ENCODE assay signal across 18 cellular contexts in genomic region chr6:147654103-147654845, GRCh38.
"Had no signal": no experiment of that assay in that cellular context is flagged by ENCODE, and none has a peak within 500 bp of the region (broad histone marks: within the 10 kb centered on the region; RNA-seq: fewer than 3 reads in every experiment).

No MANE protein-coding gene starts in this region.

- ATAC-seq: activated CD8-positive, alpha-beta T cell treated with anti-CD3 and anti-CD28 coated beads for 36 hours; mucosa of descending colon; naive thymus-derived CD4-positive, alpha-beta T cell; pancreas; stimulated activated naive B cell treated with anti-CD40 and anti-IgM and Interleukin-4, amounts not matched to agents 10 μg/mL and 1 μg/mL and 100 μg/mL, for 72 hours; upper lobe of right lung had no signal

- DNase-seq: activated CD4-positive, alpha-beta T cell treated with anti-CD3 and anti-CD28 coated beads, Interleukin-2, amount 10 ng/mL, durations not matched to agents 24 days and 14 days; activated CD8-positive, alpha-beta T cell treated with anti-CD3 and anti-CD28 coated beads for 36 hours; activated naive CD4-positive, alpha-beta T cell treated with Interleukin-2 at 50 U/mL for 16 hours; activated naive CD8-positive, alpha-beta T cell treated with anti-CD3 and anti-CD28 coated beads, Interleukin-2, amount 10 ng/mL, durations not matched to agents 7 days and 5 days; activated T-cell treated with anti-CD3 and anti-CD28 coated beads, Interleukin-2, amount 50 U/mL, for 1 hour; endodermal cell; head of caudate nucleus; mesenchymal stem cell; mucosa of descending colon; naive thymus-derived CD4-positive, alpha-beta T cell; pancreas; sigmoid colon; stimulated activated naive B cell treated with anti-CD40 and anti-IgM and Interleukin-4, amounts not matched to agents 10 μg/mL and 1 μg/mL and 100 μg/mL, for 72 hours; T1000; upper lobe of right lung had no signal

- H3K36me3 ChIP-seq: breast epithelium, pancreas, sigmoid colon, thoracic aorta, upper lobe of right lung had no signal

- H3K27ac ChIP-seq: breast epithelium, epithelial cell of prostate, pancreas, sigmoid colon, thoracic aorta, upper lobe of right lung had no signal

- H3K4me3 ChIP-seq: breast epithelium, mucosa of descending colon, pancreas, sigmoid colon, thoracic aorta, upper lobe of right lung had no signal

- H3K4me1 ChIP-seq: breast epithelium, pancreas, sigmoid colon had no signal

- H3K27me3 ChIP-seq: breast epithelium, pancreas, sigmoid colon, upper lobe of right lung had no signal

- H3K9me3 ChIP-seq: breast epithelium, mucosa of descending colon, pancreas, sigmoid colon, thoracic aorta, upper lobe of right lung had no signal
